20 cellular contexts compared by ENCODE assay signal in genomic region chr21:35783686-35784085, GRCh38.
"Had no signal": no experiment of that assay in that cellular context is flagged by ENCODE, and none has a peak within 500 bp of the region (broad histone marks: within the 10 kb centered on the region; RNA-seq: fewer than 3 reads in every experiment).

No MANE protein-coding gene starts in this region.

- H3K27ac ChIP-seq: coronary artery, heart left ventricle, pancreas, suprapubic skin, thyroid gland had no signal

- H3K4me1 Mint-ChIP-seq: endodermal cell; natural killer cell; neural crest cell; stimulated activated effector memory CD8-positive, alpha-beta T cell treated with anti-CD3 and anti-CD28 coated beads, Interleukin-12 subunit alpha, Interleukin-12 subunit beta, amount 100 ng/mL, for 72 hours had no signal

- DNase-seq: effector CD4-positive, alpha-beta T cell; endodermal cell; erythroblast; foreskin melanocyte; heart left ventricle; hippocampal formation; natural killer cell; nucleus accumbens; pancreas; right cardiac atrium; stimulated activated CD4-positive, alpha-beta T cell treated with anti-CD3 and anti-CD28 coated beads, Interleukin-4, amount 100 ng/mL, for 1 hour; stimulated activated CD8-positive, alpha-beta memory T cell treated with anti-CD3 and anti-CD28 coated beads, Interleukin-4, amount 100 ng/mL, for 48 hours; stimulated activated naive CD8-positive, alpha-beta T cell treated with anti-CD3 and anti-CD28 coated beads, Interleukin-15, Interleukin-2, amounts not matched to agents 100 U/mL and 50 U/mL, for 24 hours; thyroid gland had no signal

- H3K27me3 ChIP-seq: heart left ventricle, pancreas, suprapubic skin, thyroid gland had no signal

- H3K27ac Mint-ChIP-seq: endodermal cell; natural killer cell; progenitor cell of endocrine pancreas; stimulated activated effector memory CD8-positive, alpha-beta T cell treated with anti-CD3 and anti-CD28 coated beads, Interleukin-12 subunit alpha, Interleukin-12 subunit beta, amount 100 ng/mL, for 72 hours; type B pancreatic cell had no signal

- ATAC-seq: heart left ventricle; natural killer cell; pancreas; right cardiac atrium; stimulated activated effector memory CD8-positive, alpha-beta T cell treated with anti-CD3 and anti-CD28 coated beads, Interleukin-12 subunit alpha, Interleukin-12 subunit beta, amount 100 ng/mL, for 72 hours; stimulated activated naive CD8-positive, alpha-beta T cell treated with anti-CD3 and anti-CD28 coated beads, Interleukin-15, Interleukin-2, amounts not matched to agents 100 U/mL and 50 U/mL, for 24 hours had no signal

- H3K9me3 ChIP-seq: pancreas, suprapubic skin, thyroid gland had no signal

- H3K4me3 Mint-ChIP-seq: endodermal cell; natural killer cell; neural crest cell; stimulated activated effector memory CD8-positive, alpha-beta T cell treated with anti-CD3 and anti-CD28 coated beads, Interleukin-12 subunit alpha, Interleukin-12 subunit beta, amount 100 ng/mL, for 72 hours; type B pancreatic cell had no signal

- H3K4me3 ChIP-seq: coronary artery, heart left ventricle, pancreas, suprapubic skin, thyroid gland had no signal

- H3K9me3 Mint-ChIP-seq: natural killer cell; neural crest cell; stimulated activated effector memory CD8-positive, alpha-beta T cell treated with anti-CD3 and anti-CD28 coated beads, Interleukin-12 subunit alpha, Interleukin-12 subunit beta, amount 100 ng/mL, for 72 hours; type B pancreatic cell had no signal

- H3K36me3 Mint-ChIP-seq: natural killer cell; stimulated activated effector memory CD8-positive, alpha-beta T cell treated with anti-CD3 and anti-CD28 coated beads, Interleukin-12 subunit alpha, Interleukin-12 subunit beta, amount 100 ng/mL, for 72 hours; type B pancreatic cell had no signal

- H3K36me3 ChIP-seq: heart left ventricle, pancreas, suprapubic skin, thyroid gland had no signal
